1 cellular context compared by ENCODE assay signal in the genomic region with DNA sequence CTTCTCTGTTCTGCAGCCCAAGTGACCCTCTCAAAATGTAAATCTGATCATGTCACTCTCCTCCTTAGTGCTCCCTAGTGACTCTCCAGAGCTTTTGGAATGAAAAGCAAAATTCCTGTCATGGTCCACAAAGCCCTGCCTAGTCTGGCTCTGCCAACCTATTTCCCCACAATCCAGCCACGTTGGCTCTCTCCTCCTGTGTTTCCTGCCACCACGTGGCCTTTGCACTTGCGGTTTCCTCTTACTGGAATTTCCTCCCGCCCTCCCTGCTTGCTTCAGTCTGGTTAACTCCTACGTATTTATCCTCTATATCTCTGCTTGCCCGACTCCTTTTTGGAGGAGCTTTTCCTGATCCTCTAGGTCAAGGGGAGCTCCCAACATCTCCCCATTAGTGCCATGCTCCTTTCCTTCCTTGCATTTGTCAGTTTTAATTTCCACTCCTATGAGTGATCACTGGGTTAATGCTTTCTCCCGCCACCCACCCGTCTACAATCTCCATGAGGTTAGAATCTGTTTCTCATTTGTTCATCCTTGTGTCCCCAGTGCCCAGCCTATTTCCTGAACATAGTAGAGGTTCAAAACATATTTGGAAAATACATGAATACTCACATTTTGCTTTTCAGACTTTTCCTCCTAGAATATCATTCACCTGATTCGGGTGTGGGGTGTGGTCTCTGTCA.
A peak's percentile ranks its signal among the peaks of the same experiment; 100 is the strongest.
TF ChIP-seq lines count a peak whose summit lies in the region.

No MANE protein-coding gene starts in this region.

TF ChIP-seq in K562, 482 proteins besides CTCF, POLR2A, EP300 and RAD21 (continued from another document and continues in another):
- TF ChIP-seq GTF3C2 (IDR thresholded peaks at IDR 0.05; ENCODE audit: borderline replicate concordance, extremely low read depth, insufficient read length), result no peak
- no peak for TF ChIP-seq ZBTB11 (CRISPR knock-in tag; IDR thresholded peaks at IDR 0.05)
- no peak for TF ChIP-seq TAL1 (IDR thresholded peaks at IDR 0.05)
- TF ChIP-seq RFX1 (IDR thresholded peaks at IDR 0.05), result no peak
- TF ChIP-seq SOX6 (IDR thresholded peaks at IDR 0.05), result no peak
- no peak for TF ChIP-seq ZNF76 (CRISPR knock-in tag; IDR thresholded peaks at IDR 0.05; ENCODE audit: borderline replicate concordance)
- TF ChIP-seq MGA (IDR thresholded peaks at IDR 0.05), result peak; percentile 74
- TF ChIP-seq LEF1 (IDR thresholded peaks at IDR 0.05), result no peak
- no peak for TF ChIP-seq ZNF551 (CRISPR knock-in tag; IDR thresholded peaks at IDR 0.05)
- no peak for TF ChIP-seq STAT5B (CRISPR knock-in tag; IDR thresholded peaks at IDR 0.05)
- no peak for TF ChIP-seq CBX8 (IDR thresholded peaks at IDR 0.05; ENCODE audit: borderline replicate concordance, extremely low read depth, low read depth, low read length, poor library complexity, severe bottlenecking)
- no peak for TF ChIP-seq ID3 (CRISPR knock-in tag; IDR thresholded peaks at IDR 0.05)
- no peak for TF ChIP-seq ID3 (tag; IDR thresholded peaks at IDR 0.05)
- TF ChIP-seq DMBX1 (CRISPR knock-in tag; IDR thresholded peaks at IDR 0.05; ENCODE audit: borderline replicate concordance), result peak; percentile 85; the same call in 1 of the 2 replicates
- TF ChIP-seq EP400 (IDR thresholded peaks at IDR 0.05), result peak; percentile 66
- no peak for TF ChIP-seq SMARCC2 (IDR thresholded peaks at IDR 0.05; ENCODE audit: low read depth)
- TF ChIP-seq CBX5 (IDR thresholded peaks at IDR 0.05; ENCODE audit: borderline replicate concordance, low read depth), result no peak
- no peak for TF ChIP-seq ZNF165 (CRISPR knock-in tag; IDR thresholded peaks at IDR 0.05; ENCODE audit: borderline replicate concordance)
- TF ChIP-seq ATF3 (IDR thresholded peaks at IDR 0.05), result no peak
- no peak for TF ChIP-seq ATF3 (CRISPR knock-in tag; conservative IDR thresholded peaks at IDR 0.05)
- TF ChIP-seq GABPB1 (CRISPR knock-in tag; IDR thresholded peaks at IDR 0.05), result no peak
- no peak for TF ChIP-seq ZBTB17 (CRISPR knock-in tag; IDR thresholded peaks at IDR 0.05)
- peak; percentile 64; the same call in 1 of the 2 replicates for TF ChIP-seq ZNF589 (CRISPR knock-in tag; IDR thresholded peaks at IDR 0.05; ENCODE audit: low read depth)
- TF ChIP-seq RBM39 (optimal IDR thresholded peaks at IDR 0.05; ENCODE audit: low read depth, low read length), result no peak
- no peak for TF ChIP-seq OTX1 (CRISPR knock-in tag; IDR thresholded peaks at IDR 0.05)
- TF ChIP-seq E2F4 (CRISPR knock-in tag; IDR thresholded peaks at IDR 0.05; ENCODE audit: low read depth), result no peak
- no peak for TF ChIP-seq MTA2 (IDR thresholded peaks at IDR 0.05; ENCODE audit: low read depth)
- no peak for TF ChIP-seq FOXP1 (CRISPR knock-in tag; IDR thresholded peaks at IDR 0.05)
- TF ChIP-seq PRPF4 (IDR thresholded peaks at IDR 0.05; ENCODE audit: insufficient read depth, low read depth, low read length, poor library complexity, severe bottlenecking), result no peak
- no peak for TF ChIP-seq ZNF174 (CRISPR knock-in tag; IDR thresholded peaks at IDR 0.05)
- TF ChIP-seq SAP30 (IDR thresholded peaks at IDR 0.05; ENCODE audit: borderline replicate concordance, insufficient read depth, low read depth, low read length, poor library complexity, severe bottlenecking), result no peak
- TF ChIP-seq FOXK2 (conservative IDR thresholded peaks at IDR 0.05 in 1 of 2, IDR thresholded peaks at IDR 0.05 in 1 of 2; ENCODE audit: low read depth in 2 of 2), result peak in 1 of 2 experiments; percentile 29; a peak in 1 of 4 replicates
- TF ChIP-seq GATAD2B (IDR thresholded peaks at IDR 0.05; ENCODE audit: borderline replicate concordance), result no peak
- no peak for TF ChIP-seq NBN (IDR thresholded peaks at IDR 0.05; ENCODE audit: low read depth)
- TF ChIP-seq TRIM24 (IDR thresholded peaks at IDR 0.05), result 0 out of 4 replicates have a peak, but pooled peaks of 1 of the 2 experiments have one; percentile 15
- no peak for TF ChIP-seq FOXM1 (IDR thresholded peaks at IDR 0.05; ENCODE audit: low read depth)
- no peak for TF ChIP-seq FOXM1 (CRISPR knock-in tag; IDR thresholded peaks at IDR 0.05; ENCODE audit: low read depth)
- no peak for TF ChIP-seq ATF7 (IDR thresholded peaks at IDR 0.05)
- TF ChIP-seq JUN (IDR thresholded peaks at IDR 0.05; ENCODE audit: borderline replicate concordance, low read depth, low read length), result no peak
- no peak for TF ChIP-seq JUN (CRISPR knock-in tag; IDR thresholded peaks at IDR 0.05; ENCODE audit: borderline replicate concordance)
